In genomic region chr3:146770301-146770700, GRCh38 we compare ENCODE assay signal across 7 cellular contexts.
"Had no signal": no experiment of that assay in that cellular context is flagged by ENCODE, and none has a peak within 500 bp of the region (broad histone marks: within the 10 kb centered on the region; RNA-seq: fewer than 3 reads in every experiment).

No MANE protein-coding gene starts in this region.

- H3K27ac Mint-ChIP-seq: IgD-negative memory B cell had no signal

- H3K4me1 Mint-ChIP-seq: IgD-negative memory B cell had no signal

- H3K9ac ChIP-seq: KMS-11 had no signal

- H3K27ac ChIP-seq: HL-60, KMS-11 had no signal

- H3K4me3 Mint-ChIP-seq: IgD-negative memory B cell had no signal

- DNase-seq: IMR-90, KBM-7, KG1 had no signal

- H3K4me3 ChIP-seq: K562 had no signal

- H3K4me2 ChIP-seq: KMS-11 had no signal

- H3K36me3 Mint-ChIP-seq: IgD-negative memory B cell had no signal

- H3K9me3 Mint-ChIP-seq: IgD-negative memory B cell had no signal

- H3K27me3 Mint-ChIP-seq: IgD-negative memory B cell had no signal
